In the genomic region with DNA sequence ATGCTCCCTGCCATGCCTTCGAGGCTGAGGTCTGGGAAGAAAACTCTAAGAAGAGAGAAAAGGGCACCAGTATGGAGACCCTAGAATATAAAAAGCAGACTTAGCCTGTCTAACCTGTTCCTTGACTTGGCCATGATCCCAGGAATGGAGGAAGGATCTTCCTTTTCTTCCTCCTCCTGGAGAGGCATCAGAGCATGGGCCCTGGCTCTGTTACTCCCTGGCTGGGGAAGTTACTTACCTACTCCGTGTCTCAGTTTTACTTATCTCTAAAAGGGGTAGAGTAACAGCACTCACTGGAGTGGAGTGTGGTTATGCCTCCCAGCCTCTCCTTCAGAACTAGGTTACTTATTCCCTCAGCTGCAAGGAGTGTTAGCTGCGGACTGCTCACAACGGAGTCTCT, we compare ENCODE assay signal across 2 cellular contexts.
TF ChIP-seq lines count a peak whose summit lies in the region.

No MANE protein-coding gene starts in this region.

TF ChIP-seq in GM23338, 12 proteins besides CTCF, POLR2A, EP300 and RAD21:
- TF ChIP-seq EZH2 (IDR thresholded peaks at IDR 0.05; ENCODE audit: low read depth, unreplicated experiment) (no peak), STAT1 (IDR thresholded peaks at IDR 0.05; ENCODE audit: unreplicated experiment) (no peak), ZNF331 (CRISPR knock-in tag; IDR thresholded peaks at IDR 0.05; ENCODE audit: low read depth) (no peak), EZH2phosphoT487 (IDR thresholded peaks at IDR 0.05; ENCODE audit: unreplicated experiment) (no peak), POLR2AphosphoS5 (IDR thresholded peaks at IDR 0.05; ENCODE audit: low read depth) (no peak)
- TF ChIP-seq, protein P1, sequence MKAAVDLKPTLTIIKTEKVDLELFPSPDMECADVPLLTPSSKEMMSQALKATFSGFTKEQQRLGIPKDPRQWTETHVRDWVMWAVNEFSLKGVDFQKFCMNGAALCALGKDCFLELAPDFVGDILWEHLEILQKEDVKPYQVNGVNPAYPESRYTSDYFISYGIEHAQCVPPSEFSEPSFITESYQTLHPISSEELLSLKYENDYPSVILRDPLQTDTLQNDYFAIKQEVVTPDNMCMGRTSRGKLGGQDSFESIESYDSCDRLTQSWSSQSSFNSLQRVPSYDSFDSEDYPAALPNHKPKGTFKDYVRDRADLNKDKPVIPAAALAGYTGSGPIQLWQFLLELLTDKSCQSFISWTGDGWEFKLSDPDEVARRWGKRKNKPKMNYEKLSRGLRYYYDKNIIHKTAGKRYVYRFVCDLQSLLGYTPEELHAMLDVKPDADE (IDR thresholded peaks at IDR 0.05): no peak

TF ChIP-seq in H1, 55 proteins besides CTCF, POLR2A, EP300 and RAD21:
- TF ChIP-seq JUND (IDR thresholded peaks at IDR 0.05; ENCODE audit: low read length): no peak
- no peak for TF ChIP-seq BCL11A (IDR thresholded peaks at IDR 0.05; ENCODE audit: low read depth in 2 of 2, low read length in 2 of 2)
- no peak for TF ChIP-seq CBX8 (IDR thresholded peaks at IDR 0.05; ENCODE audit: borderline replicate concordance, low read depth, low read length)
- no peak for TF ChIP-seq KDM1A (IDR thresholded peaks at IDR 0.05; ENCODE audit: borderline replicate concordance, low read length)
- TF ChIP-seq CTBP2 (IDR thresholded peaks at IDR 0.05; ENCODE audit: borderline replicate concordance, insufficient read depth, insufficient read length, low read length): no peak
- TF ChIP-seq ASH2L (IDR thresholded peaks at IDR 0.05; ENCODE audit: low read length): no peak
